In the genomic region with DNA sequence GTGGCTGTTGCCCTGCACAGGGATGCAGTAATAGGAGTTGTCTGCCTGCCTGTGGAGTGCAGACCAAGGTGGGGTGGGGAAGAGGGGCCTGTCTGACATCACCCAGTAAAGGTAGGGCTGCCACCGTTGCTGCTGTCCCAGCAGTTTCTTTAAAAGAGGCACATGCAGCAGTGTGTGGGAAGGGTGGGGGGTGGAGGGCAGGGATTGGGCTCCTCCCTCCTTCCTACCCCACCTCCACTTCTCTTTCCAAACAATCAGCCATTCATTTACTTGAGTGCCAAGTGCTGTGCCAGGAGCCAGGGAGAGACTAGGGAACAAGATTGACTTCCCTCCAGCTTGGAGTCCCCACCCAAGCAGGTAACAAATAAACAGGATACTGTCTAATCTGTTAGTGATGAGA, we compare ENCODE assay signal across 10 cellular contexts.
DNase-seq lines count a peak whose midpoint lies in the region; ATAC-seq and TF ChIP-seq lines count a peak whose summit lies in the region.
"Had no signal": no experiment of that assay in that cellular context is flagged by ENCODE, and none has a peak within 500 bp of the region (broad histone marks: within the 10 kb centered on the region; RNA-seq: fewer than 3 reads in every experiment).

No MANE protein-coding gene starts in this region.

- no peak overlapping the region for H3K4me3 Mint-ChIP-seq in activated B cell treated with CpG ODN at 0.5 μM for 24 hours
- no peak overlapping the region for H3K4me3 Mint-ChIP-seq in memory B cell

- H3K4me1 Mint-ChIP-seq in activated B cell treated with CpG ODN at 0.5 μM for 24 hours (peaks cover 62% of the 10 kb centered on the region), memory B cell (peaks cover 49% of the 10 kb centered on the region)

- peak overlapping the region; percentile 32 for H3K27ac Mint-ChIP-seq in activated B cell treated with CpG ODN at 0.5 μM for 24 hours
- peak overlapping the region; percentile 70 for H3K27ac Mint-ChIP-seq in memory B cell

- peaks cover 6% of the 10 kb centered on the region for H3K36me3 Mint-ChIP-seq in activated B cell treated with CpG ODN at 0.5 μM for 24 hours (ENCODE audit: low read depth)
- H3K36me3 Mint-ChIP-seq in memory B cell: peaks cover 3% of the 10 kb centered on the region

- no peak for TF ChIP-seq POLR2A in suprapubic skin (IDR thresholded peaks at IDR 0.05)

- H3K9me3 Mint-ChIP-seq in activated B cell treated with CpG ODN at 0.5 μM for 24 hours (no peaks in the 10 kb centered on the region), memory B cell (no peaks in the 10 kb centered on the region)

- H3K4me1 ChIP-seq in suprapubic skin: peaks cover 66% of the 10 kb centered on the region

- H3K9me3 ChIP-seq in suprapubic skin: no peaks in the 10 kb centered on the region

- WGBS in suprapubic skin: 14% methylated on average over 1 of the region's 1 CpG

- TF ChIP-seq EP300 in suprapubic skin (IDR thresholded peaks at IDR 0.05): no peak

- no peaks in the 10 kb centered on the region for H3K27me3 Mint-ChIP-seq in activated B cell treated with CpG ODN at 0.5 μM for 24 hours
- no peaks in the 10 kb centered on the region for H3K27me3 Mint-ChIP-seq in memory B cell

- intact Hi-C loops in activated B cell treated with CpG ODN at 0.5 μM for 24 hours (cut with micrococcal nuclease): no loop called here

- ATAC-seq in activated B cell treated with CpG ODN at 0.5 μM for 24 hours (ENCODE audit: low read depth): no peak
- no peak for ATAC-seq in memory B cell (ENCODE audit: low read depth)

- no peaks in the 10 kb centered on the region for H3K27me3 ChIP-seq in suprapubic skin

- TF ChIP-seq CTCF in activated B cell treated with CpG ODN at 0.5 μM for 24 hours (IDR thresholded peaks at IDR 0.05) (no peak), suprapubic skin (IDR thresholded peaks at IDR 0.05) (no peak)

- POLR2A ChIA-PET in activated B cell treated with CpG ODN at 0.5 μM for 24 hours (lab: Charles Lee): no interaction called here

- DNase-seq in NCI-H2029 (lab: John Stamatoyannopoulos, UW) (peak; percentile 45), NCI-H2029 treated with DMSO at 0.1 percent for 48 hours (lab: John Stamatoyannopoulos, UW) (no peak), activated B cell treated with CpG ODN at 0.5 μM for 24 hours (no peak), memory B cell (ENCODE audit: low spot score in 2 of 2) (no peak), suprapubic skin (ENCODE audit: low spot score in 2 of 2) (no peak), NCI-H146 (lab: John Stamatoyannopoulos, UW) (no peak), SHP77 (lab: John Stamatoyannopoulos, UW) (no peak)
- DNase-seq in activated CD8-positive, alpha-beta memory T cell treated with anti-CD3 and anti-CD28 coated beads, Interleukin-2, amount 50 U/mL, for 4 hours: no peak
- DNase-seq: DMS153 had no signal

- H3K4me3 ChIP-seq in suprapubic skin: no peak overlapping the region

- H3K27ac ChIP-seq in suprapubic skin: peak overlapping the region; percentile 77
- H3K27ac ChIP-seq: 22Rv1 had no signal

- H3K36me3 ChIP-seq in suprapubic skin: peaks cover 3% of the 10 kb centered on the region

- CTCF ChIA-PET in activated B cell treated with CpG ODN at 0.5 μM for 24 hours (lab: Charles Lee): no interaction called here
